8 cellular contexts compared by ENCODE assay signal in the genomic region with DNA sequence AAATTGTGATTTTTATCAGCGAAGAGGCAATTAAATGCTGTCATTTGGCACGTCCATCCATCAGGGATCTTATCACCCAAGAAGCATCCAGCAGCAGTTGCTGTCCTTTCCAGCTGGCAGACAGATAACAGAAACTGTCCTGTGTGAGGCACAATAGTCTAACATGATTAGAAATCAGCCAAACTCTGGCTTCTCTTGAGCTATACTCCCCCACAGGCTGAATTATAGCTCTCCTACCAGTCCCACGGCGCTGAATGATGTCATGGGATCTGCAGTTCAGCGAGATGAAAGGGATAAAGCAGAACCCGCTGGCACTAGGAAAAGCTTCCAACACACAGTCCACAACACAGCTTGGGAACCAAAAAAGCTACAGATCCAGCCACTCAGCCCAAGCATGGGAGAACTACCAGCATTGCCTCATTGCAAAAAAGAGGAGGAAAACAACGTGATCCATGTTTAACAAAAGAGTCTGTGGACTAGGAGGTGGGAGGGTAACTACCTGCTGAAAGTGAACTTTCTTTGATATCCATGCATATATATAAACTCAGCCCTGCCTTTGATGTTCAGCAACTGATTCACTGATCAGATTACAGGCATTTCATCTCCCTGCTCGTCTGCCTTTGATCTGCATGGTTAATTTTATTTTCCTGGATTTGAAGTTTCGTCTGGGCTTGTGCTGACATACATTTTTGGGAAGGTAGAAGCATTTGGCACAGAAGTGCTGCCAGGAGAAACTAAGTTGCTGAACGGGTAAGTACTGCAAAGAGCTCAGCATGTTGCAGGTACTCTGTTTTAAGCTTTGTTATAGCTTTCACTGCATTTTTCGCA. TPM values are rescaled to one million over a fixed set of nuclear protein-coding genes. Genes with fewer than 3 reads are reported as not detected.
DNase-seq lines count a peak whose midpoint lies in the region; ATAC-seq and TF ChIP-seq lines count a peak whose summit lies in the region.

A gene with protein sequence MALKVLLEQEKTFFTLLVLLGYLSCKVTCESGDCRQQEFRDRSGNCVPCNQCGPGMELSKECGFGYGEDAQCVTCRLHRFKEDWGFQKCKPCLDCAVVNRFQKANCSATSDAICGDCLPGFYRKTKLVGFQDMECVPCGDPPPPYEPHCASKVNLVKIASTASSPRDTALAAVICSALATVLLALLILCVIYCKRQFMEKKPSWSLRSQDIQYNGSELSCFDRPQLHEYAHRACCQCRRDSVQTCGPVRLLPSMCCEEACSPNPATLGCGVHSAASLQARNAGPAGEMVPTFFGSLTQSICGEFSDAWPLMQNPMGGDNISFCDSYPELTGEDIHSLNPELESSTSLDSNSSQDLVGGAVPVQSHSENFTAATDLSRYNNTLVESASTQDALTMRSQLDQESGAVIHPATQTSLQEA (plus strand): TSS at position 314 of the 828 bp plus-strand sequence. CDS start 19,772 bp downstream, outside the sequence.

- peak; percentile 55 for DNase-seq in HEK293T (ENCODE audit: extremely low spot score)
- DNase-seq in WERI-Rb-1, result peak; percentile 92
- DNase-seq in hepatocyte (ENCODE audit: low spot score), result peak; percentile 64
- DNase-seq in stromal cell of bone marrow (ENCODE audit: low read depth), result peak; percentile 70
- DNase-seq in NAMALWA (ENCODE audit: low spot score), result no peak
- no peak for DNase-seq in GM13976 (ENCODE audit: low spot score)
- no peak for DNase-seq in ovary

- no peak for ATAC-seq in GM21576 (IDR thresholded peaks at IDR 0.05; ENCODE audit: unreplicated experiment)

- TF ChIP-seq CTCF in WERI-Rb-1 (IDR thresholded peaks at IDR 0.05; ENCODE audit: low read depth, low read length) (no peak), hepatocyte (IDR thresholded peaks at IDR 0.05; ENCODE audit: poor library complexity) (no peak), GM13976 (IDR thresholded peaks at IDR 0.05; ENCODE audit: borderline replicate concordance, control extremely low read depth, extremely low read depth, insufficient read depth, missing control alignments) (no peak), ovary (IDR thresholded peaks at IDR 0.05) (no peak)

- no peaks in the 10 kb centered on the region for H3K36me3 ChIP-seq in WERI-Rb-1
- H3K36me3 ChIP-seq in hepatocyte (replicated peaks; ENCODE audit: insufficient read depth, low read depth), result no peaks in the 10 kb centered on the region
- no peaks in the 10 kb centered on the region for H3K36me3 ChIP-seq in ovary

- H3K9me2 ChIP-seq in hepatocyte (replicated peaks; ENCODE audit: insufficient read depth), result no peaks in the 10 kb centered on the region

- 10% methylated on average over 11 of the region's 11 CpGs for WGBS in hepatocyte (ENCODE audit: low lambda C conversion rate, missing lambda C conversion rate)
- 19 to 36% (median 31%) methylated on average over 11 of the region's 11 CpGs for WGBS in ovary, 3 donors

- no peaks in the 10 kb centered on the region for H4K20me1 ChIP-seq in hepatocyte (ENCODE audit: insufficient read depth, poor library complexity, severe bottlenecking)

- H3K9me3 ChIP-seq in WERI-Rb-1 (ENCODE audit: severe bottlenecking) (no peaks in the 10 kb centered on the region), hepatocyte (ENCODE audit: low read depth) (no peaks in the 10 kb centered on the region), ovary (no peaks in the 10 kb centered on the region)

- peaks cover 11% of the 10 kb centered on the region for H3K79me2 ChIP-seq in hepatocyte

- H3K4me3 ChIP-seq in WERI-Rb-1 (ENCODE audit: low read depth, low read length), result peak within 1 kb of the TSS; percentile 46
- H3K4me3 ChIP-seq in hepatocyte, result peak within 1 kb of the TSS; percentile 4
- H3K4me3 ChIP-seq in ovary, result no peak within 1 kb of the TSS

- no peak for TF ChIP-seq EP300 in ovary (IDR thresholded peaks at IDR 0.05)

- peak within 1 kb of the TSS; percentile 17 for H2AFZ ChIP-seq in hepatocyte

- H3K27me3 ChIP-seq in WERI-Rb-1 (ENCODE audit: insufficient read depth, low read depth, severe bottlenecking) (no peaks in the 10 kb centered on the region), hepatocyte (no peaks in the 10 kb centered on the region), ovary (no peaks in the 10 kb centered on the region)

- CTCF ChIA-PET in HEK293T (lab: Yijun Ruan, JAX), result interaction anchor here (1.0 to 1.8 kb wide), 6 partner anchors 15 to 103 kb away, joined by 3 to 7 read pairs (median 4); no protein-coding TSS in a partner anchor

- H3K27ac ChIP-seq in WERI-Rb-1 (peak within 1 kb of the TSS; percentile 53), hepatocyte (peak within 1 kb of the TSS; percentile 36), ovary (no peak within 1 kb of the TSS)

- H3K4me2 ChIP-seq in hepatocyte, result peak within 1 kb of the TSS; percentile 72

- intact Hi-C loops in ovary (cut with DNase I), result loop anchor here in 2 of 4 donors (10.0 kb wide), 2 partner anchors 106 to 304 kb away; no protein-coding TSS in a partner anchor

- in situ Hi-C loops in GM13976 (cut with MboI; ENCODE audit: low sequenced_read_pairs, unreplicated experiment), result loop anchor here (10.0 kb wide), 1 partner anchor 294 kb away; no protein-coding TSS in a partner anchor

- H3K4me1 ChIP-seq in hepatocyte (ENCODE audit: insufficient read depth) (peaks cover 3% of the 10 kb centered on the region), ovary (ENCODE audit: insufficient read depth) (no peaks in the 10 kb centered on the region)

- TF ChIP-seq POLR2A in ovary (IDR thresholded peaks at IDR 0.05), result no peak

- POLR2A ChIA-PET in HEK293T (lab: Yijun Ruan, JAX), result interaction anchor here (0.6 to 1.2 kb wide), 3 partner anchors 32 to 137 kb away, joined by 3 to 4 read pairs (median 3); no protein-coding TSS in a partner anchor

TF ChIP-seq in HEK293T, 16 proteins besides CTCF, POLR2A, EP300 and RAD21:
- TF ChIP-seq ELF4 (IDR thresholded peaks at IDR 0.05) (no peak), ZNF384 (IDR thresholded peaks at IDR 0.05) (no peak), L3MBTL2 (conservative IDR thresholded peaks at IDR 0.05) (no peak), HDGF (IDR thresholded peaks at IDR 0.05; ENCODE audit: borderline replicate concordance) (no peak), LEF1 (IDR thresholded peaks at IDR 0.05; ENCODE audit: borderline replicate concordance) (no peak), FOXK2 (IDR thresholded peaks at IDR 0.05) (no peak), ARNT (IDR thresholded peaks at IDR 0.05) (peak; percentile 41; the same call in 1 of the 2 replicates), BHLHE40 (IDR thresholded peaks at IDR 0.05; ENCODE audit: borderline replicate concordance) (no peak), FOXA1 (IDR thresholded peaks at IDR 0.05) (no peak), TARDBP (IDR thresholded peaks at IDR 0.05) (no peak)
- TF ChIP-seq, protein P1, sequence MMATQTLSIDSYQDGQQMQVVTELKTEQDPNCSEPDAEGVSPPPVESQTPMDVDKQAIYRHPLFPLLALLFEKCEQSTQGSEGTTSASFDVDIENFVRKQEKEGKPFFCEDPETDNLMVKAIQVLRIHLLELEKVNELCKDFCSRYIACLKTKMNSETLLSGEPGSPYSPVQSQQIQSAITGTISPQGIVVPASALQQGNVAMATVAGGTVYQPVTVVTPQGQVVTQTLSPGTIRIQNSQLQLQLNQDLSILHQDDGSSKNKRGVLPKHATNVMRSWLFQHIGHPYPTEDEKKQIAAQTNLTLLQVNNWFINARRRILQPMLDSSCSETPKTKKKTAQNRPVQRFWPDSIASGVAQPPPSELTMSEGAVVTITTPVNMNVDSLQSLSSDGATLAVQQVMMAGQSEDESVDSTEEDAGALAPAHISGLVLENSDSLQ (IDR thresholded peaks at IDR 0.05), result peak; percentile 32; the same call in 1 of the 2 replicates
TF ChIP-seq in HEK293T: peak in this region for 2.

RNA-seq across cellular contexts. Expression of the gene that starts here (rescaled TPM):
- total RNA-seq in hepatocyte (22.7 and 25.3 TPM in 2 replicates), ovary (10 to 100 TPM in 1 of 7 donors, 1 to 10 TPM in 6; 2.6 to 15.3 (median 5.6) TPM)
- polyA plus RNA-seq in hepatocyte (13.9 and 19.8 TPM in 2 replicates), ovary (1 to 10 TPM; 3.7 to 4.8 TPM)

Comparison
In these comparisons a context has a peak if more than half of its experiments do, and no peak if none do; other contexts are left out.
1. DNase-seq: peak in HEK293T (single experiment), WERI-Rb-1 (single experiment), hepatocyte (single experiment) and stromal cell of bone marrow (single experiment); none in NAMALWA (single experiment), GM13976 (single experiment) and ovary (0 of 5).
2. H3K27ac ChIP-seq: peak in WERI-Rb-1 (single experiment) and hepatocyte (single experiment); none in ovary (0 of 2).